In genomic region chr2:124804014-124804940, GRCh38 we compare ENCODE assay signal across 8 cellular contexts.
DNase-seq lines count a peak whose midpoint lies in the region; ATAC-seq and TF ChIP-seq lines count a peak whose summit lies in the region.

No MANE protein-coding gene starts in this region.

- no peaks in the 10 kb centered on the region for H3K4me1 Mint-ChIP-seq in CD8-positive, alpha-beta memory T cell

- no peaks in the 10 kb centered on the region for H3K79me2 ChIP-seq in HCT116 (ENCODE audit: insufficient read depth, low read length)

- H4K20me1 ChIP-seq in HCT116 (ENCODE audit: insufficient read depth) = no peaks in the 10 kb centered on the region

- no peak overlapping the region for H3K4me3 Mint-ChIP-seq in CD8-positive, alpha-beta memory T cell

- no peak overlapping the region for H3K4me3 ChIP-seq in HCT116 (replicated peaks in 1 of 2; ENCODE audit: low read depth in 1 of 2, low read length in 2 of 2)
- H3K4me3 ChIP-seq in cardiac fibroblast (replicated peaks in 1 of 2; ENCODE audit: low read depth in 2 of 2, low read length in 2 of 2) = no peak overlapping the region
- no peak overlapping the region for H3K4me3 ChIP-seq in CD8-positive, alpha-beta memory T cell (ENCODE audit: low read length)

- H2AFZ ChIP-seq in HCT116 (ENCODE audit: low read depth, low read length, poor library complexity, severe bottlenecking) = no peak overlapping the region

- no peak for TF ChIP-seq POLR2A in HCT116 (IDR thresholded peaks at IDR 0.05; ENCODE audit: borderline replicate concordance, extremely low read depth, insufficient read depth, insufficient read length)

- no TSS peak for BruUV-seq in HCT116 (replicated peaks; lab: Mats Ljungman, UMichigan)

- no peaks in the 10 kb centered on the region for H3K9me2 ChIP-seq in HCT116 (ENCODE audit: insufficient read depth)

- DNase-seq in SHP77 (lab: John Stamatoyannopoulos, UW) = peak; percentile 44 to 56
- no peak for DNase-seq in SHP77 treated with DMSO at 0.1 percent for 48 hours (lab: John Stamatoyannopoulos, UW)
- peak; percentile 3 for DNase-seq in HCT116 (ENCODE audit: low read depth, low spot score)
- DNase-seq in NCI-H1930 (lab: John Stamatoyannopoulos, UW) = peak; percentile 20 to 55
- DNase-seq in cardiac fibroblast (ENCODE audit: low read depth in 2 of 2) = peak; percentile 31 to 53
- peak; percentile 44 for DNase-seq in midbrain (lab: John Stamatoyannopoulos, UW)
- no peak for DNase-seq in UCSD-AML1 (lab: John Stamatoyannopoulos, UW; ENCODE audit: unreplicated experiment)
- DNase-seq in CD8-positive, alpha-beta memory T cell = no peak

- no peak overlapping the region for H3K4me2 ChIP-seq in HCT116 (ENCODE audit: low read length)

- POLR2A ChIA-PET in HCT116 (lab: Charles Lee) = no interaction called here
- POLR2A ChIA-PET in CD8-positive, alpha-beta memory T cell (lab: Charles Lee) = no interaction called here

- H3K9me3 ChIP-seq in HCT116 (ENCODE audit: control insufficient read depth in 1 of 2, insufficient read depth in 1 of 2, low read depth in 1 of 2, low read length in 2 of 2) = peaks cover 9 to 19% of the 10 kb centered on the region in 2 experiments; a peak in 2 of 4 replicates
- H3K9me3 ChIP-seq in CD8-positive, alpha-beta memory T cell (ENCODE audit: low read length) = no peaks in the 10 kb centered on the region

- no peaks in the 10 kb centered on the region for H3K36me3 Mint-ChIP-seq in CD8-positive, alpha-beta memory T cell

- TF ChIP-seq RAD21 in HCT116 (IDR thresholded peaks at IDR 0.05; ENCODE audit: low read depth) = 0 out of 2 replicates have a peak, but pooled peaks have one; percentile 6

- intact Hi-C loops in HCT116 (cut with micrococcal nuclease) = no loop called here

- TF ChIP-seq CTCF in HCT116 (IDR thresholded peaks at IDR 0.05 in 2 of 3, conservative IDR thresholded peaks at IDR 0.05 in 1 of 3; ENCODE audit: borderline replicate concordance in 1 of 3, insufficient read depth in 1 of 3, low read depth in 2 of 3, low read length in 2 of 3) (peak in 2 of 3 experiments; percentile 50 to 65; a peak in 3 of 6 replicates), cardiac fibroblast (IDR thresholded peaks at IDR 0.05; ENCODE audit: low read depth, low read length) (peak; percentile 51)

- H3K27me3 Mint-ChIP-seq in CD8-positive, alpha-beta memory T cell = peaks cover 0 to 2% of the 10 kb centered on the region in 2 donors

- H3K27ac ChIP-seq in HCT116 (ENCODE audit: low read depth, low read length) = no peak overlapping the region
- no peak overlapping the region for H3K27ac ChIP-seq in CD8-positive, alpha-beta memory T cell (ENCODE audit: low read depth, low read length)

- H3K36me3 ChIP-seq in HCT116 (ENCODE audit: control insufficient read depth in 1 of 2, insufficient read depth in 2 of 2, low read length in 2 of 2) = no peaks in the 10 kb centered on the region
- H3K36me3 ChIP-seq in CD8-positive, alpha-beta memory T cell (ENCODE audit: insufficient read depth, low read length) = no peaks in the 10 kb centered on the region

- CTCF ChIA-PET in HCT116 (lab: Charles Lee) = no interaction called here
- CTCF ChIA-PET in CD8-positive, alpha-beta memory T cell (lab: Charles Lee) = no interaction called here

- RAD21 ChIA-PET in HCT116 (lab: Charles Lee; ENCODE audit: low non-redundant PET in 1 of 2, low total read pairs in 2 of 2, uncharacterized antibody in 2 of 2, unreplicated experiment in 2 of 2) = no interaction called here

- no peak for ATAC-seq in HCT116

- H3K9ac ChIP-seq in HCT116 (ENCODE audit: low read length) = no peak overlapping the region

- peaks cover 0 to 11% (median 4%) of the 10 kb centered on the region in 5 donors for H3K9me3 Mint-ChIP-seq in CD8-positive, alpha-beta memory T cell

- no peaks in the 10 kb centered on the region for H3K4me1 ChIP-seq in HCT116 (ENCODE audit: control insufficient read depth in 1 of 2, insufficient read depth in 2 of 2, low read length in 2 of 2)
- H3K4me1 ChIP-seq in CD8-positive, alpha-beta memory T cell (ENCODE audit: insufficient read depth, low read length) = no peaks in the 10 kb centered on the region

- no peak overlapping the region for H3K27ac Mint-ChIP-seq in CD8-positive, alpha-beta memory T cell

- no peaks in the 10 kb centered on the region for H3K27me3 ChIP-seq in HCT116 (ENCODE audit: insufficient read depth, low read length)
- no peaks in the 10 kb centered on the region for H3K27me3 ChIP-seq in CD8-positive, alpha-beta memory T cell (ENCODE audit: insufficient read depth, low read length, poor library complexity, severe bottlenecking)

TF ChIP-seq in HCT116, 20 proteins besides CTCF, POLR2A, EP300 and RAD21:
- no peak for TF ChIP-seq YY1 (IDR thresholded peaks at IDR 0.05; ENCODE audit: extremely low read depth, insufficient replicate concordance, low read depth, low read length)
- TF ChIP-seq EZH2 (IDR thresholded peaks at IDR 0.05) = no peak
- no peak for TF ChIP-seq SRF (IDR thresholded peaks at IDR 0.05; ENCODE audit: low read depth)
- TF ChIP-seq EGR1 (IDR thresholded peaks at IDR 0.05; ENCODE audit: low read depth) = no peak
- TF ChIP-seq POLR2AphosphoS5 (IDR thresholded peaks at IDR 0.05; ENCODE audit: low read depth, low read length) = no peak
- no peak for TF ChIP-seq EZH2phosphoT487 (IDR thresholded peaks at IDR 0.05; ENCODE audit: borderline replicate concordance)

Comparison
In these comparisons a context has a peak if more than half of its experiments do, and no peak if none do; other contexts are left out.
1. DNase-seq: peak in SHP77 (2 of 2), HCT116 (single experiment), NCI-H1930 (2 of 2), cardiac fibroblast (2 of 2) and midbrain (single experiment); none in SHP77 treated with DMSO at 0.1 percent for 48 hours (single experiment), UCSD-AML1 (single experiment) and CD8-positive, alpha-beta memory T cell (0 of 5).